9 cellular contexts compared by ENCODE assay signal in genomic region chr14:103118019-103118662, GRCh38. TPM values are rescaled to one million over a fixed set of nuclear protein-coding genes. Genes with fewer than 3 reads are reported as not detected.
DNase-seq lines count a peak whose midpoint lies in the region; ATAC-seq and TF ChIP-seq lines count a peak whose summit lies in the region.
"Had no signal": no experiment of that assay in that cellular context is flagged by ENCODE, and none has a peak within 500 bp of the region (broad histone marks: within the 10 kb centered on the region; RNA-seq: fewer than 3 reads in every experiment).

No MANE protein-coding gene starts in this region.

- H3K4me3 ChIP-seq in stomach smooth muscle (ENCODE audit: low read length in 2 of 2) (no peak overlapping the region), MM.1S (ENCODE audit: low read length) (no peak overlapping the region)

- peaks cover 12 to 17% of the 10 kb centered on the region in 2 donors for H3K27me3 ChIP-seq in stomach smooth muscle (ENCODE audit: control insufficient read depth in 1 of 2, insufficient read depth in 2 of 2, low read length in 2 of 2)
- peaks cover 11% of the 10 kb centered on the region for H3K27me3 ChIP-seq in MM.1S (replicated peaks; ENCODE audit: insufficient read depth, low read length)

- H3K79me2 ChIP-seq in MM.1S (ENCODE audit: low read length) = no peaks in the 10 kb centered on the region

- H3K9ac ChIP-seq in stomach smooth muscle (ENCODE audit: low read length in 2 of 2) (no peak overlapping the region), MM.1S (ENCODE audit: low read length) (no peak overlapping the region)

- DNase-seq in LHCN-M2 (ENCODE audit: low read depth) = peak; percentile 85
- no peak for DNase-seq in left lobe of liver (ENCODE audit: low spot score)
- DNase-seq in MM.1S = no peak
- DNase-seq in NCI-H1930 (lab: John Stamatoyannopoulos, UW) = no peak
- no peak for DNase-seq in amniotic stem cell (lab: John Stamatoyannopoulos, UW)
- DNase-seq: activated CD4-positive, alpha-beta T cell treated with anti-CD3 and anti-CD28 coated beads for 4 hours had no signal

- peak overlapping the region; percentile 60 for H3K27ac ChIP-seq in stomach smooth muscle (ENCODE audit: low read length)
- no peak overlapping the region for H3K27ac ChIP-seq in MM.1S (ENCODE audit: low read length)

- no peaks in the 10 kb centered on the region for H4K20me1 ChIP-seq in MM.1S (ENCODE audit: insufficient read depth, low read length)

- H3K9me3 ChIP-seq in stomach smooth muscle (ENCODE audit: control insufficient read depth in 2 of 2, low read length in 2 of 2) (no peaks in the 10 kb centered on the region), MM.1S (replicated peaks; ENCODE audit: insufficient read depth, low read length) (no peaks in the 10 kb centered on the region)

- no peak overlapping the region for H2AFZ ChIP-seq in MM.1S (ENCODE audit: low read length)

- no peaks in the 10 kb centered on the region for H3F3A ChIP-seq in MM.1S (ENCODE audit: insufficient read depth, low read length)

- H3K9me2 ChIP-seq in MM.1S (replicated peaks; ENCODE audit: insufficient read depth, low read length) = no peaks in the 10 kb centered on the region

- no peak for TF ChIP-seq CTCF in brain (conservative IDR thresholded peaks at IDR 0.05)
- no peak for TF ChIP-seq CTCF in MM.1S (IDR thresholded peaks at IDR 0.05; ENCODE audit: low read length)

- no peaks in the 10 kb centered on the region for H3K27me3 Mint-ChIP-seq in brain

- H3K4me2 ChIP-seq in MM.1S (ENCODE audit: low read depth, low read length) = no peak overlapping the region

- H3K27ac Mint-ChIP-seq in brain = peak overlapping the region in 3 of 5 experiments; percentile 65 to 88 (median 72)

- H3K4me1 Mint-ChIP-seq in brain = peaks cover 28% of the 10 kb centered on the region

- peaks cover 0 to 4% (median 0%) of the 10 kb centered on the region in 5 experiments for H3K9me3 Mint-ChIP-seq in brain

- H3K36me3 Mint-ChIP-seq in brain = no peaks in the 10 kb centered on the region

- peak overlapping the region in 1 of 5 experiments; percentile 33 for H3K4me3 Mint-ChIP-seq in brain

- no peaks in the 10 kb centered on the region for H3K36me3 ChIP-seq in stomach smooth muscle (ENCODE audit: control insufficient read depth in 2 of 2, insufficient read depth in 2 of 2, low read length in 2 of 2)
- no peaks in the 10 kb centered on the region for H3K36me3 ChIP-seq in MM.1S (replicated peaks; ENCODE audit: insufficient read depth, low read length)

- peak; percentile 12 for ATAC-seq in left lobe of liver
- no peak for ATAC-seq in activated CD4-positive, CD25-positive, alpha-beta regulatory T cell treated with anti-CD3 and anti-CD28 coated beads, Interleukin-2, amount 50 U/mL, for 24 hours

- H3K4me1 ChIP-seq in stomach smooth muscle (ENCODE audit: control insufficient read depth, insufficient read depth, low read length) (peaks cover 33% of the 10 kb centered on the region), MM.1S (ENCODE audit: low read length) (no peaks in the 10 kb centered on the region)

RNA-seq across cellular contexts. Expression of gene TNFAIP2, which starts 5.1 kb away (rescaled TPM):
- total RNA-seq in LHCN-M2 (2014; rRNA removed) (9.4 and 21.0 TPM in 2 replicates), left lobe of liver (27.9 TPM)
- 5.3 TPM for polyA plus RNA-seq in LHCN-M2 (2012)
- 19.6 TPM for polyA plus RNA-seq in brain (ENCODE audit: insufficient read depth, low read depth, low replicate concordance)

RNA-seq across cellular contexts. Expression of gene EXOC3L4, which starts 23.6 kb away (rescaled TPM):
- total RNA-seq in LHCN-M2 (2014; rRNA removed) (0.40 and 1.3 TPM in 2 replicates), left lobe of liver (81.5 TPM)
- polyA plus RNA-seq in LHCN-M2 (2012) = 0.19 TPM
- not detected for polyA plus RNA-seq in brain (ENCODE audit: insufficient read depth, low read depth, low replicate concordance)

RNA-seq across cellular contexts. Expression of gene LBHD2, which starts 34.1 kb away (rescaled TPM):
- not detected in 2 replicates for total RNA-seq in LHCN-M2 (2014; rRNA removed)
- not detected for polyA plus RNA-seq in LHCN-M2 (2012)
- not detected for polyA plus RNA-seq in brain (ENCODE audit: insufficient read depth, low read depth, low replicate concordance)
- total RNA-seq in left lobe of liver = not detected

Comparison
In these comparisons a context has a peak if more than half of its experiments do, and no peak if none do; other contexts are left out.
1. RNA of gene EXOC3L4, which starts 23.6 kb away (total RNA-seq): 81.5 TPM in left lobe of liver (single experiment); 0.40 to 1.3 TPM in LHCN-M2; every median in the first group is over 10 times any median in the second.